Comparison of ENCODE assay signal across 15 cellular contexts in genomic region chr5:1768283-1769000, GRCh38. TPM values are rescaled to one million over a fixed set of nuclear protein-coding genes. Genes with fewer than 3 reads are reported as not detected.
DNase-seq lines count a peak whose midpoint lies in the region; ATAC-seq, FAIRE-seq and TF ChIP-seq lines count a peak whose summit lies in the region.
"Had no signal": no experiment of that assay in that cellular context is flagged by ENCODE, and none has a peak within 500 bp of the region (broad histone marks: within the 10 kb centered on the region; RNA-seq: fewer than 3 reads in every experiment).

No MANE protein-coding gene starts in this region.

- TF ChIP-seq POLR2A in right lobe of liver (IDR thresholded peaks at IDR 0.05) (no peak), HepG2 (IDR thresholded peaks at IDR 0.05; ENCODE audit: insufficient read depth in 1 of 2, low read depth in 2 of 2, low read length in 2 of 2) (no peak), esophagus squamous epithelium (IDR thresholded peaks at IDR 0.05) (no peak)

- no peak for TF ChIP-seq RAD21 in HepG2 (CRISPR knock-in tag; IDR thresholded peaks at IDR 0.05)

- peak overlapping the region; percentile 65 for H3K18ac ChIP-seq in neuronal stem cell (ENCODE audit: low read length)

- no peak overlapping the region for H3K4ac ChIP-seq in neuronal stem cell (ENCODE audit: low read length)

- ATAC-seq in right lobe of liver: no peak
- no peak for ATAC-seq in HepG2
- no peak for ATAC-seq in RWPE2 (ENCODE audit: low read depth)
- no peak for ATAC-seq in aorta (ENCODE audit: low FRiP score)
- ATAC-seq: GM12878, HCT116 had no signal

- H3K23ac ChIP-seq in neuronal stem cell (ENCODE audit: low read depth, low read length, poor library complexity): no peak overlapping the region

- no peaks in the 10 kb centered on the region for H3K36me3 Mint-ChIP-seq in activated T-helper 2 cell treated with anti-CD3 and anti-CD28 coated beads, Interferon-gamma antibody, Interleukin-2, Interleukin-4, amounts not matched to agents 10 μg/mL and 5 μg/mL and 100 μg/mL, durations not matched to agents 14 hours and 24 hours and 36 hours (ENCODE audit: low read depth)
- H3K36me3 Mint-ChIP-seq: CD4-positive, alpha-beta memory T cell had no signal

- peak overlapping the region; percentile 43 for H3K14ac ChIP-seq in neuronal stem cell (ENCODE audit: low read length)

- peak overlapping the region; percentile 48 for H2BK12ac ChIP-seq in neuronal stem cell (ENCODE audit: low read length)

- no peak overlapping the region for H3K4me3 Mint-ChIP-seq in activated T-helper 2 cell treated with anti-CD3 and anti-CD28 coated beads, Interferon-gamma antibody, Interleukin-2, Interleukin-4, amounts not matched to agents 10 μg/mL and 5 μg/mL and 100 μg/mL, durations not matched to agents 14 hours and 24 hours and 36 hours (ENCODE audit: low read depth)
- H3K4me3 Mint-ChIP-seq: B cell; CD4-positive, alpha-beta memory T cell had no signal

- H2AK5ac ChIP-seq in neuronal stem cell (ENCODE audit: low read depth, low read length): peak overlapping the region; percentile 28

- H4K8ac ChIP-seq in neuronal stem cell (ENCODE audit: low read depth, low read length): peak overlapping the region; percentile 27

- no peak overlapping the region for H2BK120ac ChIP-seq in neuronal stem cell (ENCODE audit: low read depth, low read length)

- H3K36me3 ChIP-seq in right lobe of liver (no peaks in the 10 kb centered on the region), HepG2 (replicated peaks in 1 of 2; ENCODE audit: control insufficient read depth in 1 of 2, insufficient read depth in 2 of 2, low read length in 2 of 2) (no peaks in the 10 kb centered on the region), RWPE2 (ENCODE audit: low read depth) (no peaks in the 10 kb centered on the region), neuronal stem cell (replicated peaks in 1 of 2; ENCODE audit: control insufficient read depth in 2 of 2, insufficient read depth in 2 of 2, low read length in 2 of 2) (no peaks in the 10 kb centered on the region), aorta (ENCODE audit: control insufficient read depth in 1 of 2, insufficient read depth in 2 of 2, low read length in 1 of 2) (no peaks in the 10 kb centered on the region), esophagus squamous epithelium (no peaks in the 10 kb centered on the region)

- no peak overlapping the region for H2BK5ac ChIP-seq in neuronal stem cell (ENCODE audit: low read length)

- in situ Hi-C loops in HepG2 (cut with HindIII; ENCODE audit: extremely low pct_ligation_motif_present, low pct_unique_long_range_greater_than_20kb): loop anchor here (10.0 kb wide), 1 partner anchor 246 kb away; no protein-coding TSS in a partner anchor

- no peak overlapping the region for H4K91ac ChIP-seq in neuronal stem cell (ENCODE audit: low read depth, low read length, poor library complexity)

- H2BK15ac ChIP-seq in neuronal stem cell (ENCODE audit: low read length): no peak overlapping the region

- no peak overlapping the region for H3K9ac ChIP-seq in HepG2 (ENCODE audit: insufficient read depth, low read depth, low read length)
- H3K9ac ChIP-seq in neuronal stem cell (ENCODE audit: low read depth, low read length, poor library complexity): no peak overlapping the region

- no peaks in the 10 kb centered on the region for H3K4me1 Mint-ChIP-seq in activated T-helper 2 cell treated with anti-CD3 and anti-CD28 coated beads, Interferon-gamma antibody, Interleukin-2, Interleukin-4, amounts not matched to agents 10 μg/mL and 5 μg/mL and 100 μg/mL, durations not matched to agents 14 hours and 24 hours and 36 hours (ENCODE audit: low read depth)
- H3K4me1 Mint-ChIP-seq: B cell had no signal

- CTCF ChIA-PET in HepG2 (lab: Yijun Ruan, JAX; ENCODE audit: low intra/inter-chr PET ratio, low total read pairs): no interaction called here

- no peaks in the 10 kb centered on the region for H3K9me3 Mint-ChIP-seq in activated T-helper 2 cell treated with anti-CD3 and anti-CD28 coated beads, Interferon-gamma antibody, Interleukin-2, Interleukin-4, amounts not matched to agents 10 μg/mL and 5 μg/mL and 100 μg/mL, durations not matched to agents 14 hours and 24 hours and 36 hours

- H3K27ac ChIP-seq in right lobe of liver (no peak overlapping the region), HepG2 (ENCODE audit: extremely low read length, insufficient read depth, low read length) (no peak overlapping the region), RWPE2 (ENCODE audit: poor library complexity, severe bottlenecking) (no peak overlapping the region), neuronal stem cell (replicated peaks; ENCODE audit: low read length) (no peak overlapping the region), aorta (ENCODE audit: low read depth in 1 of 2, low read length in 2 of 2) (no peak overlapping the region), esophagus squamous epithelium (no peak overlapping the region)

- H3K79me2 ChIP-seq in HepG2 (ENCODE audit: insufficient read depth, low read length): no peaks in the 10 kb centered on the region

- no peak overlapping the region for H3K27ac Mint-ChIP-seq in activated T-helper 2 cell treated with anti-CD3 and anti-CD28 coated beads, Interferon-gamma antibody, Interleukin-2, Interleukin-4, amounts not matched to agents 10 μg/mL and 5 μg/mL and 100 μg/mL, durations not matched to agents 14 hours and 24 hours and 36 hours
- H3K27ac Mint-ChIP-seq: B cell; CD4-positive, alpha-beta memory T cell had no signal

- H3K4me3 ChIP-seq in right lobe of liver: no peak overlapping the region
- H3K4me3 ChIP-seq in HepG2 (replicated peaks in 1 of 3; ENCODE audit: insufficient read depth in 1 of 3, low read depth in 2 of 3, low read length in 3 of 3): no peak overlapping the region
- H3K4me3 ChIP-seq in RWPE2 (ENCODE audit: severe bottlenecking): no peak overlapping the region
- no peak overlapping the region for H3K4me3 ChIP-seq in neuronal stem cell (ENCODE audit: low read length in 2 of 2)
- no peak overlapping the region for H3K4me3 ChIP-seq in aorta (ENCODE audit: low read length in 2 of 2)
- no peak overlapping the region for H3K4me3 ChIP-seq in esophagus squamous epithelium
- H3K4me3 ChIP-seq: GM12878 had no signal

- POLR2A ChIA-PET in HepG2 (lab: Yijun Ruan, JAX): no interaction called here

- no peak for TF ChIP-seq EP300 in HepG2 (IDR thresholded peaks at IDR 0.05; ENCODE audit: low read depth in 2 of 2, low read length in 2 of 2)
- TF ChIP-seq EP300 in HepG2 (CRISPR knock-in tag; IDR thresholded peaks at IDR 0.05; ENCODE audit: borderline replicate concordance): no peak

- H3K27me3 Mint-ChIP-seq in activated T-helper 2 cell treated with anti-CD3 and anti-CD28 coated beads, Interferon-gamma antibody, Interleukin-2, Interleukin-4, amounts not matched to agents 10 μg/mL and 5 μg/mL and 100 μg/mL, durations not matched to agents 14 hours and 24 hours and 36 hours (ENCODE audit: low read depth): peaks cover 10% of the 10 kb centered on the region

- whole genome bisulfite sequencing in right lobe of liver (ENCODE audit: insufficient coverage, low coverage, low lambda C conversion rate, missing lambda C conversion rate): 80% methylated on average over 1 of the region's 35 CpGs
- WGBS in HepG2 (ENCODE audit: low lambda C conversion rate): 100% methylated on average over 3 of the region's 35 CpGs
- WGBS in neuronal stem cell (ENCODE audit: extremely low coverage in 2 of 2, insufficient read length in 2 of 2, insufficient replicate concordance in 1 of 2), 2 donors: no CpG with 5 or more reads among the region's 35 CpGs
- WGBS in aorta, 2 donors: 86 to 88% methylated on average over 35 of the region's 35 CpGs
- 81 to 89% methylated on average over 14 to 23 of the region's 35 CpGs for WGBS in esophagus squamous epithelium, 2 donors

- BruUV-seq in HepG2 (replicated peaks; lab: Mats Ljungman, UMichigan): no TSS peak

- H3K4me1 ChIP-seq in right lobe of liver (no peaks in the 10 kb centered on the region), HepG2 (ENCODE audit: insufficient read depth, low read length) (no peaks in the 10 kb centered on the region), RWPE2 (ENCODE audit: insufficient read depth, poor library complexity, severe bottlenecking) (no peaks in the 10 kb centered on the region), neuronal stem cell (ENCODE audit: control insufficient read depth in 2 of 2, insufficient read depth in 1 of 2, low read depth in 1 of 2, low read length in 2 of 2) (peaks cover 9 to 14% of the 10 kb centered on the region in 2 donors), aorta (ENCODE audit: control insufficient read depth in 1 of 2, insufficient read depth in 2 of 2, low read length in 2 of 2) (no peaks in the 10 kb centered on the region), esophagus squamous epithelium (no peaks in the 10 kb centered on the region)

- no peak overlapping the region for H2AFZ ChIP-seq in HepG2 (ENCODE audit: low read length)
- no peak overlapping the region for H2AFZ ChIP-seq in neuronal stem cell (ENCODE audit: low read length)

- no peak overlapping the region for H3K4me2 ChIP-seq in HepG2 (ENCODE audit: low read depth, low read length)
- H3K4me2 ChIP-seq in neuronal stem cell (ENCODE audit: insufficient read depth, low read length, poor library complexity, severe bottlenecking): no peak overlapping the region

- H3K27me3 ChIP-seq in right lobe of liver: no peaks in the 10 kb centered on the region
- peaks cover 6 to 66% of the 10 kb centered on the region in 2 experiments for H3K27me3 ChIP-seq in HepG2 (ENCODE audit: control insufficient read depth in 1 of 2, insufficient read depth in 2 of 2, low read length in 2 of 2)
- peaks cover 24% of the 10 kb centered on the region for H3K27me3 ChIP-seq in RWPE2 (ENCODE audit: insufficient read depth, poor library complexity, severe bottlenecking)
- no peaks in the 10 kb centered on the region for H3K27me3 ChIP-seq in neuronal stem cell (ENCODE audit: control insufficient read depth in 3 of 3, insufficient read depth in 3 of 3, low read depth in 1 of 3, low read length in 3 of 3)
- no peaks in the 10 kb centered on the region for H3K27me3 ChIP-seq in aorta (ENCODE audit: control insufficient read depth in 1 of 2, insufficient read depth in 2 of 2, low read length in 1 of 2)
- peaks cover 0 to 69% (median 0%) of the 10 kb centered on the region in 4 donors for H3K27me3 ChIP-seq in esophagus squamous epithelium

- H3K9me3 ChIP-seq in right lobe of liver: no peaks in the 10 kb centered on the region
- H3K9me3 ChIP-seq in HepG2 (ENCODE audit: low read length): no peaks in the 10 kb centered on the region
- H3K9me3 ChIP-seq in RWPE2 (ENCODE audit: severe bottlenecking): no peaks in the 10 kb centered on the region
- peaks cover 2 to 13% of the 10 kb centered on the region in 2 donors for H3K9me3 ChIP-seq in neuronal stem cell (replicated peaks in 1 of 2; ENCODE audit: control insufficient read depth in 2 of 2, insufficient read depth in 1 of 2, low read depth in 1 of 2, low read length in 2 of 2)
- H3K9me3 ChIP-seq in aorta (ENCODE audit: control insufficient read depth, low read length): no peaks in the 10 kb centered on the region
- no peaks in the 10 kb centered on the region for H3K9me3 ChIP-seq in esophagus squamous epithelium

- peak in 2 of 3 donors; percentile 10 to 47 for DNase-seq in right lobe of liver
- DNase-seq in HepG2 (ENCODE audit: low spot score): no peak
- DNase-seq in RWPE2 (ENCODE audit: low spot score): peak; percentile 70
- peak; percentile 26 for DNase-seq in neuronal stem cell (ENCODE audit: low spot score)
- DNase-seq in aorta: peak; percentile 40 to 67
- DNase-seq in esophagus squamous epithelium (lab: John Stamatoyannopoulos, UW): no peak
- no peak for DNase-seq in activated T-helper 2 cell treated with anti-CD3 and anti-CD28 coated beads, Interferon-gamma antibody, Interleukin-2, Interleukin-4, amounts not matched to agents 10 μg/mL and 5 μg/mL and 100 μg/mL, durations not matched to agents 14 hours and 24 hours and 36 hours (ENCODE audit: low spot score)
- DNase-seq: C1 segment of cervical spinal cord; CD4-positive, alpha-beta memory T cell; DMS79 had no signal

- no peaks in the 10 kb centered on the region for H4K20me1 ChIP-seq in HepG2 (ENCODE audit: insufficient read depth, low read length)

- FAIRE-seq in HepG2 (lab: Jason Lieb, UNC): no peak
- FAIRE-seq: A204.1, GM12878, GM18507 had no signal

- no peaks in the 10 kb centered on the region for H3K79me1 ChIP-seq in neuronal stem cell (ENCODE audit: low read depth, low read length)

- intact Hi-C loops in right lobe of liver (cut with DNase I) (loop anchor here in 1 of 2 donors (10.0 kb wide), 1 partner anchor 246 kb away; no protein-coding TSS in a partner anchor), HepG2 (cut with micrococcal nuclease; ENCODE audit: unreplicated experiment) (no loop called here), aorta (cut with DNase I) (no loop called here), esophagus squamous epithelium (cut with DNase I) (no loop called here)
- intact Hi-C loops in activated T-helper 2 cell treated with anti-CD3 and anti-CD28 coated beads, Interferon-gamma antibody, Interleukin-2, Interleukin-4, amounts not matched to agents 10 μg/mL and 5 μg/mL and 100 μg/mL, durations not matched to agents 14 hours and 24 hours and 36 hours (cut with micrococcal nuclease): loop anchor here (10.0 kb wide), 1 partner anchor 246 kb away; no protein-coding TSS in a partner anchor

- no peak for TF ChIP-seq CTCF in right lobe of liver (IDR thresholded peaks at IDR 0.05)
- no peak for TF ChIP-seq CTCF in HepG2 (CRISPR knock-in tag; IDR thresholded peaks at IDR 0.05)
- no peak for TF ChIP-seq CTCF in RWPE2 (IDR thresholded peaks at IDR 0.05; ENCODE audit: poor library complexity, severe bottlenecking)
- TF ChIP-seq CTCF in esophagus squamous epithelium (IDR thresholded peaks at IDR 0.05): no peak

RNA-seq across cellular contexts. Expression of gene MRPL36, which starts 31.2 kb away (rescaled TPM):
- total RNA-seq in right lobe of liver (10 to 100 TPM; 30.7 to 40.0 (median 35.5) TPM), HepG2 (2016; rRNA removed; fragmentation: Illumina TruSeq; extraction: Trizol) (113 and 135 TPM in 2 replicates), aorta (10 to 100 TPM; 25.1 to 28.5 TPM), esophagus squamous epithelium (10 to 100 TPM; 44.6 to 54.9 (median 49.3) TPM)
- 108 and 113 TPM in 2 replicates for total RNA-seq in HepG2 (2016; cell fraction: cytosol; rRNA removed; fragmentation: Illumina TruSeq; extraction: Trizol; ENCODE audit: low read depth)
- total RNA-seq in HepG2 (2016; cell fraction: insoluble cytoplasmic fraction; rRNA removed; fragmentation: Illumina TruSeq; extraction: Trizol): 108 and 154 TPM in 2 replicates
- 76.0 and 81.1 TPM in 2 replicates for total RNA-seq in HepG2 (2016; cell fraction: membrane; rRNA removed; fragmentation: Illumina TruSeq; extraction: Trizol)
- total RNA-seq in HepG2 (2016; cell fraction: nucleus; rRNA removed; fragmentation: Illumina TruSeq; extraction: Trizol): 37.1 and 47.0 TPM in 2 replicates
- polyA plus RNA-seq in HepG2 (2011; rRNA removed) (70.5 and 71.3 TPM in 2 replicates), aorta (10 to 100 TPM; 49.5 to 62.2 TPM)
- 65.9 and 74.3 TPM in 2 replicates for polyA plus RNA-seq in HepG2 (2011; cell fraction: cytosol; rRNA removed)
- polyA plus RNA-seq in HepG2 (2011; cell fraction: nucleus; rRNA removed): 25.2 and 29.0 TPM in 2 replicates
- 59.1 and 65.6 TPM in 2 replicates for polyA plus RNA-seq in HepG2 (2012)
- 88.2 and 98.8 TPM in 2 replicates for polyA plus RNA-seq in HepG2 (2016; cell fraction: cytosol; fragmentation: Illumina TruSeq; extraction: Trizol; ENCODE audit: low read depth)
- 150 and 160 TPM in 2 replicates for polyA plus RNA-seq in HepG2 (2016; cell fraction: insoluble cytoplasmic fraction; fragmentation: Illumina TruSeq; extraction: Trizol; ENCODE audit: low read depth)
- polyA plus RNA-seq in HepG2 (2016; cell fraction: membrane; fragmentation: Illumina TruSeq; extraction: Trizol; ENCODE audit: low read depth): 60.1 and 66.8 TPM in 2 replicates
- polyA plus RNA-seq in HepG2 (2016; cell fraction: nucleus; fragmentation: Illumina TruSeq; extraction: Trizol; ENCODE audit: insufficient read depth, low read depth): 65.9 and 77.9 TPM in 2 replicates
- polyA minus RNA-seq in HepG2 (2011; rRNA and poly(A)+ RNA removed; ENCODE audit: low replicate concordance): 30.3 and 163 TPM in 2 replicates
- 21.5 and 22.2 TPM in 2 replicates for polyA minus RNA-seq in HepG2 (2011; cell fraction: cytosol; rRNA and poly(A)+ RNA removed)
- polyA minus RNA-seq in HepG2 (2011; cell fraction: nucleus; rRNA and poly(A)+ RNA removed): 21.4 and 25.5 TPM in 2 replicates
- 54.5 TPM for polyA plus RNA-seq in neuronal stem cell (2013, experiment 1 of 2)
- 56.1 TPM for polyA plus RNA-seq in neuronal stem cell (2013, experiment 2 of 2)
- 96.1 and 96.4 TPM in 2 replicates for total RNA-seq in activated T-helper 2 cell treated with anti-CD3 and anti-CD28 coated beads, Interferon-gamma antibody, Interleukin-2, Interleukin-4, amounts not matched to agents 10 μg/mL and 5 μg/mL and 100 μg/mL, durations not matched to agents 14 hours and 24 hours and 36 hours

RNA-seq across cellular contexts. Expression of gene NDUFS6, which starts 32.8 kb away (rescaled TPM):
- total RNA-seq in right lobe of liver (10 to 100 TPM; 16.5 to 57.5 (median 23.7) TPM), HepG2 (2016; rRNA removed; fragmentation: Illumina TruSeq; extraction: Trizol) (50.4 and 63.7 TPM in 2 replicates), aorta (10 to 100 TPM; 16.7 to 24.2 TPM), esophagus squamous epithelium (10 to 100 TPM; 36.1 to 72.7 (median 57.3) TPM)
- 15.2 and 15.4 TPM in 2 replicates for total RNA-seq in HepG2 (2016; cell fraction: cytosol; rRNA removed; fragmentation: Illumina TruSeq; extraction: Trizol; ENCODE audit: low read depth)
- 53.0 and 63.5 TPM in 2 replicates for total RNA-seq in HepG2 (2016; cell fraction: insoluble cytoplasmic fraction; rRNA removed; fragmentation: Illumina TruSeq; extraction: Trizol)
- 25.8 and 27.4 TPM in 2 replicates for total RNA-seq in HepG2 (2016; cell fraction: membrane; rRNA removed; fragmentation: Illumina TruSeq; extraction: Trizol)
- 17.5 and 20.2 TPM in 2 replicates for total RNA-seq in HepG2 (2016; cell fraction: nucleus; rRNA removed; fragmentation: Illumina TruSeq; extraction: Trizol)
- polyA plus RNA-seq in HepG2 (2011; rRNA removed) (22.2 and 23.7 TPM in 2 replicates), aorta (10 to 100 TPM; 46.6 to 64.9 TPM)
- 72.6 and 97.8 TPM in 2 replicates for polyA plus RNA-seq in HepG2 (2011; cell fraction: cytosol; rRNA removed)
- 21.7 and 33.4 TPM in 2 replicates for polyA plus RNA-seq in HepG2 (2011; cell fraction: nucleus; rRNA removed)
- 46.4 and 50.3 TPM in 2 replicates for polyA plus RNA-seq in HepG2 (2012)
- 27.6 and 35.6 TPM in 2 replicates for polyA plus RNA-seq in HepG2 (2016; cell fraction: cytosol; fragmentation: Illumina TruSeq; extraction: Trizol; ENCODE audit: low read depth)
- polyA plus RNA-seq in HepG2 (2016; cell fraction: insoluble cytoplasmic fraction; fragmentation: Illumina TruSeq; extraction: Trizol; ENCODE audit: low read depth): 110 and 131 TPM in 2 replicates
- 36.7 and 40.8 TPM in 2 replicates for polyA plus RNA-seq in HepG2 (2016; cell fraction: membrane; fragmentation: Illumina TruSeq; extraction: Trizol; ENCODE audit: low read depth)
- 54.4 and 56.6 TPM in 2 replicates for polyA plus RNA-seq in HepG2 (2016; cell fraction: nucleus; fragmentation: Illumina TruSeq; extraction: Trizol; ENCODE audit: insufficient read depth, low read depth)
- 9.7 and 41.7 TPM in 2 replicates for polyA minus RNA-seq in HepG2 (2011; rRNA and poly(A)+ RNA removed; ENCODE audit: low replicate concordance)
- polyA minus RNA-seq in HepG2 (2011; cell fraction: cytosol; rRNA and poly(A)+ RNA removed): 11.4 and 22.6 TPM in 2 replicates
- 8.5 and 11.5 TPM in 2 replicates for polyA minus RNA-seq in HepG2 (2011; cell fraction: nucleus; rRNA and poly(A)+ RNA removed)
- polyA plus RNA-seq in neuronal stem cell (2013, experiment 1 of 2): 149 TPM
- polyA plus RNA-seq in neuronal stem cell (2013, experiment 2 of 2): 147 TPM
- total RNA-seq in activated T-helper 2 cell treated with anti-CD3 and anti-CD28 coated beads, Interferon-gamma antibody, Interleukin-2, Interleukin-4, amounts not matched to agents 10 μg/mL and 5 μg/mL and 100 μg/mL, durations not matched to agents 14 hours and 24 hours and 36 hours: 31.6 and 39.9 TPM in 2 replicates

Comparison
In these comparisons a context has a peak if more than half of its experiments do, and no peak if none do; other contexts are left out.
1. DNase-seq: peak in right lobe of liver (2 of 3), RWPE2 (single experiment), neuronal stem cell (single experiment) and aorta (2 of 2); none in HepG2 (single experiment), esophagus squamous epithelium (single experiment) and activated T-helper 2 cell treated with anti-CD3 and anti-CD28 coated beads, Interferon-gamma antibody, Interleukin-2, Interleukin-4, amounts not matched to agents 10 μg/mL and 5 μg/mL and 100 μg/mL, durations not matched to agents 14 hours and 24 hours and 36 hours (single experiment).